2 cellular contexts compared by ENCODE assay signal in the genomic region with DNA sequence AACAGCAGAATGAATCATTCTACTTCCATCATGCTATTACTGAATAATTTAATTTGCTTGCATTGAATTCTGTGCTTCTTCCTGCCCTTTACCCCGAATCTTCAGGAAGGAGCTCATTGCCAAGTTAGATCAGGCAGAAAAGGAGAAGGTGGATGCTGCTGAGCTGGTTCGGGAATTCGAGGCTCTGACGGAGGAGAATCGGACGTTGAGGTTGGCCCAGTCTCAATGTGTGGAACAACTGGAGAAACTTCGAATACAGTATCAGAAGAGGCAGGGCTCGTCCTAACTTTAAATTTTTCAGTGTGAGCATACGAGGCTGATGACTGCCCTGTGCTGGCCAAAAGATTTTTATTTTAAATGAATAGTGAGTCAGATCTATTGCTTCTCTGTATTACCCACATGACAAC.
TF ChIP-seq lines count a peak whose summit lies in the region.

No MANE protein-coding gene starts in this region.

TF ChIP-seq in liver, 16 proteins besides CTCF, POLR2A, EP300 and RAD21:
- TF ChIP-seq, protein P1, sequence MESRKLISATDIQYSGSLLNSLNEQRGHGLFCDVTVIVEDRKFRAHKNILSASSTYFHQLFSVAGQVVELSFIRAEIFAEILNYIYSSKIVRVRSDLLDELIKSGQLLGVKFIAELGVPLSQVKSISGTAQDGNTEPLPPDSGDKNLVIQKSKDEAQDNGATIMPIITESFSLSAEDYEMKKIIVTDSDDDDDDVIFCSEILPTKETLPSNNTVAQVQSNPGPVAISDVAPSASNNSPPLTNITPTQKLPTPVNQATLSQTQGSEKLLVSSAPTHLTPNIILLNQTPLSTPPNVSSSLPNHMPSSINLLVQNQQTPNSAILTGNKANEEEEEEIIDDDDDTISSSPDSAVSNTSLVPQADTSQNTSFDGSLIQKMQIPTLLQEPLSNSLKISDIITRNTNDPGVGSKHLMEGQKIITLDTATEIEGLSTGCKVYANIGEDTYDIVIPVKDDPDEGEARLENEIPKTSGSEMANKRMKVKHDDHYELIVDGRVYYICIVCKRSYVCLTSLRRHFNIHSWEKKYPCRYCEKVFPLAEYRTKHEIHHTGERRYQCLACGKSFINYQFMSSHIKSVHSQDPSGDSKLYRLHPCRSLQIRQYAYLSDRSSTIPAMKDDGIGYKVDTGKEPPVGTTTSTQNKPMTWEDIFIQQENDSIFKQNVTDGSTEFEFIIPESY (IDR thresholded peaks at IDR 0.05) = no peak
- TF ChIP-seq YY1 (IDR thresholded peaks at IDR 0.05) (peak; percentile 29), RXRA (IDR thresholded peaks at IDR 0.05) (peak in 1 of 2 donors; percentile 12)
- TF ChIP-seq, protein P2, sequence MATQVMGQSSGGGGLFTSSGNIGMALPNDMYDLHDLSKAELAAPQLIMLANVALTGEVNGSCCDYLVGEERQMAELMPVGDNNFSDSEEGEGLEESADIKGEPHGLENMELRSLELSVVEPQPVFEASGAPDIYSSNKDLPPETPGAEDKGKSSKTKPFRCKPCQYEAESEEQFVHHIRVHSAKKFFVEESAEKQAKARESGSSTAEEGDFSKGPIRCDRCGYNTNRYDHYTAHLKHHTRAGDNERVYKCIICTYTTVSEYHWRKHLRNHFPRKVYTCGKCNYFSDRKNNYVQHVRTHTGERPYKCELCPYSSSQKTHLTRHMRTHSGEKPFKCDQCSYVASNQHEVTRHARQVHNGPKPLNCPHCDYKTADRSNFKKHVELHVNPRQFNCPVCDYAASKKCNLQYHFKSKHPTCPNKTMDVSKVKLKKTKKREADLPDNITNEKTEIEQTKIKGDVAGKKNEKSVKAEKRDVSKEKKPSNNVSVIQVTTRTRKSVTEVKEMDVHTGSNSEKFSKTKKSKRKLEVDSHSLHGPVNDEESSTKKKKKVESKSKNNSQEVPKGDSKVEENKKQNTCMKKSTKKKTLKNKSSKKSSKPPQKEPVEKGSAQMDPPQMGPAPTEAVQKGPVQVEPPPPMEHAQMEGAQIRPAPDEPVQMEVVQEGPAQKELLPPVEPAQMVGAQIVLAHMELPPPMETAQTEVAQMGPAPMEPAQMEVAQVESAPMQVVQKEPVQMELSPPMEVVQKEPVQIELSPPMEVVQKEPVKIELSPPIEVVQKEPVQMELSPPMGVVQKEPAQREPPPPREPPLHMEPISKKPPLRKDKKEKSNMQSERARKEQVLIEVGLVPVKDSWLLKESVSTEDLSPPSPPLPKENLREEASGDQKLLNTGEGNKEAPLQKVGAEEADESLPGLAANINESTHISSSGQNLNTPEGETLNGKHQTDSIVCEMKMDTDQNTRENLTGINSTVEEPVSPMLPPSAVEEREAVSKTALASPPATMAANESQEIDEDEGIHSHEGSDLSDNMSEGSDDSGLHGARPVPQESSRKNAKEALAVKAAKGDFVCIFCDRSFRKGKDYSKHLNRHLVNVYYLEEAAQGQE (IDR thresholded peaks at IDR 0.05) = no peak

TF ChIP-seq in HepG2, 621 proteins besides CTCF, POLR2A, EP300 and RAD21:
- no peak for TF ChIP-seq SAFB2 (CRISPR knock-in tag; IDR thresholded peaks at IDR 0.05; ENCODE audit: borderline replicate concordance, low read depth)
- no peak for TF ChIP-seq PHF5A (CRISPR knock-in tag; IDR thresholded peaks at IDR 0.05; ENCODE audit: low read depth, unreplicated experiment)
- TF ChIP-seq, protein P3, sequence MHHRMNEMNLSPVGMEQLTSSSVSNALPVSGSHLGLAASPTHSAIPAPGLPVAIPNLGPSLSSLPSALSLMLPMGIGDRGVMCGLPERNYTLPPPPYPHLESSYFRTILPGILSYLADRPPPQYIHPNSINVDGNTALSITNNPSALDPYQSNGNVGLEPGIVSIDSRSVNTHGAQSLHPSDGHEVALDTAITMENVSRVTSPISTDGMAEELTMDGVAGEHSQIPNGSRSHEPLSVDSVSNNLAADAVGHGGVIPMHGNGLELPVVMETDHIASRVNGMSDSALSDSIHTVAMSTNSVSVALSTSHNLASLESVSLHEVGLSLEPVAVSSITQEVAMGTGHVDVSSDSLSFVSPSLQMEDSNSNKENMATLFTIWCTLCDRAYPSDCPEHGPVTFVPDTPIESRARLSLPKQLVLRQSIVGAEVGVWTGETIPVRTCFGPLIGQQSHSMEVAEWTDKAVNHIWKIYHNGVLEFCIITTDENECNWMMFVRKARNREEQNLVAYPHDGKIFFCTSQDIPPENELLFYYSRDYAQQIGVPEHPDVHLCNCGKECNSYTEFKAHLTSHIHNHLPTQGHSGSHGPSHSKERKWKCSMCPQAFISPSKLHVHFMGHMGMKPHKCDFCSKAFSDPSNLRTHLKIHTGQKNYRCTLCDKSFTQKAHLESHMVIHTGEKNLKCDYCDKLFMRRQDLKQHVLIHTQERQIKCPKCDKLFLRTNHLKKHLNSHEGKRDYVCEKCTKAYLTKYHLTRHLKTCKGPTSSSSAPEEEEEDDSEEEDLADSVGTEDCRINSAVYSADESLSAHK (CRISPR knock-in tag; IDR thresholded peaks at IDR 0.05; ENCODE audit: borderline replicate concordance) = no peak
- no peak for TF ChIP-seq GATAD2A (CRISPR knock-in tag; IDR thresholded peaks at IDR 0.05)
- TF ChIP-seq HMG20A (CRISPR knock-in tag; IDR thresholded peaks at IDR 0.05; ENCODE audit: borderline replicate concordance) = no peak
- TF ChIP-seq, protein P4, sequence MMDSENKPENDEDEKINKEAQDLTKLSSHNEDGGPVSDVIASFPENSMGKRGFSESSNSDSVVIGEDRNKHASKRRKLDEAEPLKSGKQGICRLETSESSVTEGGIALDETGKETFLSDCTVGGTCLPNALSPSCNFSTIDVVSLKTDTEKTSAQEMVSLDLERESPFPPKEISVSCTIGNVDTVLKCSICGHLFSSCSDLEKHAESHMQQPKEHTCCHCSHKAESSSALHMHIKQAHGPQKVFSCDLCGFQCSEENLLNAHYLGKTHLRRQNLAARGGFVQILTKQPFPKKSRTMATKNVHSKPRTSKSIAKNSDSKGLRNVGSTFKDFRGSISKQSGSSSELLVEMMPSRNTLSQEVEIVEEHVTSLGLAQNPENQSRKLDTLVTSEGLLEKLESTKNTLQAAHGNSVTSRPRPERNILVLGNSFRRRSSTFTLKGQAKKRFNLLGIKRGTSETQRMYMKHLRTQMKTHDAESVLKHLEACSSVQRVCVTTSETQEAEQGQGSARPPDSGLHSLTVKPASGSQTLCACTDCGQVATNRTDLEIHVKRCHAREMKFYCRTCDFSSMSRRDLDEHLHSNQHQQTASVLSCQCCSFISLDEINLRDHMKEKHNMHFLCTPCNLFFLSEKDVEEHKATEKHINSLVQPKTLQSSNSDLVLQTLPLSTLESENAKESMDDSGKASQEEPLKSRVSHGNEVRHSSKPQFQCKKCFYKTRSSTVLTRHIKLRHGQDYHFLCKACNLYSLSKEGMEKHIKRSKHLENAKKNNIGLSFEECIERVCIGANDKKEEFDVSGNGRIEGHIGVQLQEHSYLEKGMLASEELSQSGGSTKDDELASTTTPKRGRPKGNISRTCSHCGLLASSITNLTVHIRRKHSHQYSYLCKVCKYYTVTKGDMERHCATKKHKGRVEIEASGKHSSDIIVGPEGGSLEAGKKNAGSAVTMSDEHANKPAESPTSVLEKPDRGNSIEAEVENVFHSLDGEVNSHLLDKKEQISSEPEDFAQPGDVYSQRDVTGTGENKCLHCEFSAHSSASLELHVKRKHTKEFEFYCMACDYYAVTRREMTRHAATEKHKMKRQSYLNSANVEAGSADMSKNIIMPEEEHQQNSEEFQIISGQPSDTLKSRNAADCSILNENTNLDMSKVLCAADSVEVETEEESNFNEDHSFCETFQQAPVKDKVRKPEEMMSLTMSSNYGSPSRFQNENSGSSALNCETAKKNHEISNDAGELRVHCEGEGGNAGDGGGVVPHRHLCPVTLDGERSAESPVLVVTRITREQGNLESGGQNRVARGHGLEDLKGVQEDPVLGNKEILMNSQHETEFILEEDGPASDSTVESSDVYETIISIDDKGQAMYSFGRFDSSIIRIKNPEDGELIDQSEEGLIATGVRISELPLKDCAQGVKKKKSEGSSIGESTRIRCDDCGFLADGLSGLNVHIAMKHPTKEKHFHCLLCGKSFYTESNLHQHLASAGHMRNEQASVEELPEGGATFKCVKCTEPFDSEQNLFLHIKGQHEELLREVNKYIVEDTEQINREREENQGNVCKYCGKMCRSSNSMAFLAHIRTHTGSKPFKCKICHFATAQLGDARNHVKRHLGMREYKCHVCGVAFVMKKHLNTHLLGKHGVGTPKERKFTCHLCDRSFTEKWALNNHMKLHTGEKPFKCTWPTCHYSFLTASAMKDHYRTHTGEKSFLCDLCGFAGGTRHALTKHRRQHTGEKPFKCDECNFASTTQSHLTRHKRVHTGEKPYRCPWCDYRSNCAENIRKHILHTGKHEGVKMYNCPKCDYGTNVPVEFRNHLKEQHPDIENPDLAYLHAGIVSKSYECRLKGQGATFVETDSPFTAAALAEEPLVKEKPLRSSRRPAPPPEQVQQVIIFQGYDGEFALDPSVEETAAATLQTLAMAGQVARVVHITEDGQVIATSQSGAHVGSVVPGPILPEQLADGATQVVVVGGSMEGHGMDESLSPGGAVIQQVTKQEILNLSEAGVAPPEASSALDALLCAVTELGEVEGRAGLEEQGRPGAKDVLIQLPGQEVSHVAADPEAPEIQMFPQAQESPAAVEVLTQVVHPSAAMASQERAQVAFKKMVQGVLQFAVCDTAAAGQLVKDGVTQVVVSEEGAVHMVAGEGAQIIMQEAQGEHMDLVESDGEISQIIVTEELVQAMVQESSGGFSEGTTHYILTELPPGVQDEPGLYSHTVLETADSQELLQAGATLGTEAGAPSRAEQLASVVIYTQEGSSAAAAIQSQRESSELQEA (CRISPR knock-in tag; IDR thresholded peaks at IDR 0.05; ENCODE audit: not compliant biosample characterization) = no peak
- TF ChIP-seq ZNF205 (CRISPR knock-in tag; IDR thresholded peaks at IDR 0.05) = no peak
- no peak for TF ChIP-seq ZNF282 (IDR thresholded peaks at IDR 0.05; ENCODE audit: partially characterized antibody)
- TF ChIP-seq, protein P5, sequence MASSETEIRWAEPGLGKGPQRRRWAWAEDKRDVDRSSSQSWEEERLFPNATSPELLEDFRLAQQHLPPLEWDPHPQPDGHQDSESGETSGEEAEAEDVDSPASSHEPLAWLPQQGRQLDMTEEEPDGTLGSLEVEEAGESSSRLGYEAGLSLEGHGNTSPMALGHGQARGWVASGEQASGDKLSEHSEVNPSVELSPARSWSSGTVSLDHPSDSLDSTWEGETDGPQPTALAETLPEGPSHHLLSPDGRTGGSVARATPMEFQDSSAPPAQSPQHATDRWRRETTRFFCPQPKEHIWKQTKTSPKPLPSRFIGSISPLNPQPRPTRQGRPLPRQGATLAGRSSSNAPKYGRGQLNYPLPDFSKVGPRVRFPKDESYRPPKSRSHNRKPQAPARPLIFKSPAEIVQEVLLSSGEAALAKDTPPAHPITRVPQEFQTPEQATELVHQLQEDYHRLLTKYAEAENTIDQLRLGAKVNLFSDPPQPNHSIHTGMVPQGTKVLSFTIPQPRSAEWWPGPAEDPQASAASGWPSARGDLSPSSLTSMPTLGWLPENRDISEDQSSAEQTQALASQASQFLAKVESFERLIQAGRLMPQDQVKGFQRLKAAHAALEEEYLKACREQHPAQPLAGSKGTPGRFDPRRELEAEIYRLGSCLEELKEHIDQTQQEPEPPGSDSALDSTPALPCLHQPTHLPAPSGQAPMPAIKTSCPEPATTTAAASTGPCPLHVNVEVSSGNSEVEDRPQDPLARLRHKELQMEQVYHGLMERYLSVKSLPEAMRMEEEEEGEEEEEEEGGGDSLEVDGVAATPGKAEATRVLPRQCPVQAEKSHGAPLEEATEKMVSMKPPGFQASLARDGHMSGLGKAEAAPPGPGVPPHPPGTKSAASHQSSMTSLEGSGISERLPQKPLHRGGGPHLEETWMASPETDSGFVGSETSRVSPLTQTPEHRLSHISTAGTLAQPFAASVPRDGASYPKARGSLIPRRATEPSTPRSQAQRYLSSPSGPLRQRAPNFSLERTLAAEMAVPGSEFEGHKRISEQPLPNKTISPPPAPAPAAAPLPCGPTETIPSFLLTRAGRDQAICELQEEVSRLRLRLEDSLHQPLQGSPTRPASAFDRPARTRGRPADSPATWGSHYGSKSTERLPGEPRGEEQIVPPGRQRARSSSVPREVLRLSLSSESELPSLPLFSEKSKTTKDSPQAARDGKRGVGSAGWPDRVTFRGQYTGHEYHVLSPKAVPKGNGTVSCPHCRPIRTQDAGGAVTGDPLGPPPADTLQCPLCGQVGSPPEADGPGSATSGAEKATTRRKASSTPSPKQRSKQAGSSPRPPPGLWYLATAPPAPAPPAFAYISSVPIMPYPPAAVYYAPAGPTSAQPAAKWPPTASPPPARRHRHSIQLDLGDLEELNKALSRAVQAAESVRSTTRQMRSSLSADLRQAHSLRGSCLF (CRISPR knock-in tag; IDR thresholded peaks at IDR 0.05; ENCODE audit: borderline replicate concordance) = no peak
- TF ChIP-seq, protein P6, sequence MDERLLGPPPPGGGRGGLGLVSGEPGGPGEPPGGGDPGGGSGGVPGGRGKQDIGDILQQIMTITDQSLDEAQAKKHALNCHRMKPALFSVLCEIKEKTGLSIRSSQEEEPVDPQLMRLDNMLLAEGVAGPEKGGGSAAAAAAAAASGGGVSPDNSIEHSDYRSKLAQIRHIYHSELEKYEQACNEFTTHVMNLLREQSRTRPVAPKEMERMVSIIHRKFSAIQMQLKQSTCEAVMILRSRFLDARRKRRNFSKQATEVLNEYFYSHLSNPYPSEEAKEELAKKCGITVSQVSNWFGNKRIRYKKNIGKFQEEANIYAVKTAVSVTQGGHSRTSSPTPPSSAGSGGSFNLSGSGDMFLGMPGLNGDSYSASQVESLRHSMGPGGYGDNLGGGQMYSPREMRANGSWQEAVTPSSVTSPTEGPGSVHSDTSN (CRISPR knock-in tag; IDR thresholded peaks at IDR 0.05) = no peak
- TF ChIP-seq ZNF484 (CRISPR knock-in tag; IDR thresholded peaks at IDR 0.05; ENCODE audit: borderline replicate concordance, low read depth) = no peak
- no peak for TF ChIP-seq ERF (CRISPR knock-in tag; IDR thresholded peaks at IDR 0.05)
- TF ChIP-seq, protein P7, sequence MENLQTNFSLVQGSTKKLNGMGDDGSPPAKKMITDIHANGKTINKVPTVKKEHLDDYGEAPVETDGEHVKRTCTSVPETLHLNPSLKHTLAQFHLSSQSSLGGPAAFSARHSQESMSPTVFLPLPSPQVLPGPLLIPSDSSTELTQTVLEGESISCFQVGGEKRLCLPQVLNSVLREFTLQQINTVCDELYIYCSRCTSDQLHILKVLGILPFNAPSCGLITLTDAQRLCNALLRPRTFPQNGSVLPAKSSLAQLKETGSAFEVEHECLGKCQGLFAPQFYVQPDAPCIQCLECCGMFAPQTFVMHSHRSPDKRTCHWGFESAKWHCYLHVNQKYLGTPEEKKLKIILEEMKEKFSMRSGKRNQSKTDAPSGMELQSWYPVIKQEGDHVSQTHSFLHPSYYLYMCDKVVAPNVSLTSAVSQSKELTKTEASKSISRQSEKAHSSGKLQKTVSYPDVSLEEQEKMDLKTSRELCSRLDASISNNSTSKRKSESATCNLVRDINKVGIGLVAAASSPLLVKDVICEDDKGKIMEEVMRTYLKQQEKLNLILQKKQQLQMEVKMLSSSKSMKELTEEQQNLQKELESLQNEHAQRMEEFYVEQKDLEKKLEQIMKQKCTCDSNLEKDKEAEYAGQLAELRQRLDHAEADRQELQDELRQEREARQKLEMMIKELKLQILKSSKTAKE (CRISPR knock-in tag; IDR thresholded peaks at IDR 0.05; ENCODE audit: borderline replicate concordance) = no peak
- no peak for TF ChIP-seq SOX13 (IDR thresholded peaks at IDR 0.05)
- no peak for TF ChIP-seq SOX13 (CRISPR knock-in tag; conservative IDR thresholded peaks at IDR 0.05 in 1 of 2, IDR thresholded peaks at IDR 0.05 in 1 of 2)
